In the genomic region with DNA sequence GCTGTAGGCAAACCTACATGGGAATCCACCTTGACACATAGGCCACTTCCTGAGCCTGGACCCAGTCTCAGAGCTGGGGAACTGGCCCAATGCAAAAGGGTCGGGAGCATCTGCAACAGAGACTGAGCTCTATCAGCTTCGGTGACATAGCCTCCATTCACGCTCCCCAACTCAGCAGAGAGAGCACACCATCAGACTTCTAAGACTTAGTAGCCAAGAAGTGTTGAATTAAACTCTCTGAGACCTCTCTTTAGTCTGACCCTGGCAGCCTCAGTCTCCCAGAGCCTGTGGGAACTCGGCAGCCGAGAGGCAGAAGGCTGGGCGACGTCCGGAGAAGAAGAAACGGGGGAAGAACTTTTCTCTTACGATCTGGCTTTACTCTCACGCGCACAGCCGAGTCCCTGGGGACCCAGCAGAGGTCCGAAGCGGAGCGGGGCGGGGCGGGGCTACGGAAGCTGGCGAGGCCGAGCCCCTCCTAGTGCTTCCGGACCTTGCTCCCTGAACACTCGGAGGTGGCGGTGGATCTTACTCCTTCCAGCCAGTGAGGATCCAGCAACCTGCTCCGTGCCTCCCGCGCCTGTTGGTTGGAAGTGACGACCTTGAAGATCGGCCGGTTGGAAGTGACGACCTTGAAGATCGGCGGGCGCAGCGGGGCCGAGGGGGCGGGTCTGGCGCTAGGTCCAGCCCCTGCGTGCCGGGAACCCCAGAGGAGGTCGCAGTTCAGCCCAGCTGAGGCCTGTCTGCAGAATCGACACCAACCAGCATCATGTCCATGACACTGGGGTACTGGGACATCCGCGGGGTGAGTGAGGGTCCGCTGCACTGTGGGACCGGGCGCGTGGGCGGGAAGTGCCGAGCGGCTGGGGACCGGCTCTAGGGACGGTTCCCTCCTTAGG, we compare ENCODE assay signal across 8 cellular contexts. TPM values are rescaled to one million over a fixed set of nuclear protein-coding genes. Genes with fewer than 3 reads are reported as not detected.
DNase-seq lines count a peak whose midpoint lies in the region; ATAC-seq lines count a peak whose summit lies in the region.

Gene GSTM4, plus strand, starts transcription at position 476 of the 896 bp plus-strand sequence. Its CDS starts 291 bp downstream, at position 767.

- peaks cover 4% of the 10 kb centered on the region for H3K27me3 Mint-ChIP-seq in activated T-helper 17 cell treated with anti-CD3 and anti-CD28 coated beads, Interleukin-2, amount 50 U/mL, for 72 hours
- H3K27me3 Mint-ChIP-seq in naive thymus-derived CD8-positive, alpha-beta T cell = peaks cover 0 to 10% (median 0%) of the 10 kb centered on the region in 5 donors

- POLR2A ChIA-PET in naive thymus-derived CD8-positive, alpha-beta T cell (lab: Charles Lee) = interaction anchor here (0.7 to 1.7 kb wide), 4 partner anchors 15 to 555 kb away, joined by 3 to 4 read pairs (median 4); partner anchors contain the start of gene GNAI3

- peak within 1 kb of the TSS; percentile 91 for H3K27ac Mint-ChIP-seq in activated T-helper 17 cell treated with anti-CD3 and anti-CD28 coated beads, Interleukin-2, amount 50 U/mL, for 72 hours
- H3K27ac Mint-ChIP-seq in naive thymus-derived CD8-positive, alpha-beta T cell = peak within 1 kb of the TSS; percentile 76 to 96 (median 90)

- DNase-seq in COR-L47 (lab: John Stamatoyannopoulos, UW) = peak; percentile 30
- DNase-seq in RKO (ENCODE audit: low spot score) = peak; percentile 74
- DNase-seq in fibroblast of peridontal ligament (ENCODE audit: extremely low read depth) = peak; percentile 76
- peak in 8 of 10 donors; percentile 24 to 63 (median 54) for DNase-seq in naive thymus-derived CD8-positive, alpha-beta T cell
- peak; percentile 19 to 59 (median 38) for DNase-seq in stimulated activated naive CD4-positive, alpha-beta T cell (lab: John Stamatoyannopoulos, UW)

- peaks cover 5% of the 10 kb centered on the region for H3K4me1 Mint-ChIP-seq in activated T-helper 17 cell treated with anti-CD3 and anti-CD28 coated beads, Interleukin-2, amount 50 U/mL, for 72 hours
- H3K4me1 Mint-ChIP-seq in naive thymus-derived CD8-positive, alpha-beta T cell = peaks cover 11 to 41% (median 31%) of the 10 kb centered on the region in 4 donors

- no peaks in the 10 kb centered on the region for H3K9me3 Mint-ChIP-seq in activated T-helper 17 cell treated with anti-CD3 and anti-CD28 coated beads, Interleukin-2, amount 50 U/mL, for 72 hours
- no peaks in the 10 kb centered on the region for H3K9me3 Mint-ChIP-seq in naive thymus-derived CD8-positive, alpha-beta T cell

- H3K36me3 Mint-ChIP-seq in activated T-helper 17 cell treated with anti-CD3 and anti-CD28 coated beads, Interleukin-2, amount 50 U/mL, for 72 hours (ENCODE audit: low read depth) = no peaks in the 10 kb centered on the region
- H3K36me3 Mint-ChIP-seq in naive thymus-derived CD8-positive, alpha-beta T cell = peaks cover 0 to 15% (median 0%) of the 10 kb centered on the region in 3 donors

- peak within 1 kb of the TSS; percentile 91 for H3K4me3 Mint-ChIP-seq in activated T-helper 17 cell treated with anti-CD3 and anti-CD28 coated beads, Interleukin-2, amount 50 U/mL, for 72 hours
- H3K4me3 Mint-ChIP-seq in naive thymus-derived CD8-positive, alpha-beta T cell = peak within 1 kb of the TSS; percentile 88 to 97 (median 93)

- peak; percentile 94 for ATAC-seq in GM19438 (IDR thresholded peaks at IDR 0.05; ENCODE audit: low read depth, unreplicated experiment)
- peak; percentile 91 for ATAC-seq in HG03571 (IDR thresholded peaks at IDR 0.05; ENCODE audit: unreplicated experiment)
- ATAC-seq in activated T-helper 17 cell treated with anti-CD3 and anti-CD28 coated beads, Interleukin-2, amount 50 U/mL, for 72 hours (replicated peaks) = peak; percentile 94
- ATAC-seq in naive thymus-derived CD8-positive, alpha-beta T cell = peak; percentile 84 to 90

RNA-seq across cellular contexts. Expression of gene GSTM4, which starts in this region (rescaled TPM):
- 10 to 100 TPM; 16.2 to 20.1 TPM for total RNA-seq in activated T-helper 17 cell treated with anti-CD3 and anti-CD28 coated beads, Interleukin-2, amount 50 U/mL, for 72 hours
- total RNA-seq in naive thymus-derived CD8-positive, alpha-beta T cell = 1 to 10 TPM; 2.5 to 3.8 TPM
- 10 to 100 TPM in 2 of 3 donors, 1 to 10 TPM in 1; 8.6 to 17.4 (median 17.3) TPM for polyA plus RNA-seq in naive thymus-derived CD8-positive, alpha-beta T cell

Comparison
In these comparisons a context has a peak if more than half of its experiments do, and no peak if none do; other contexts are left out.
1. Peak in every context shown above with its lines: DNase-seq and ATAC-seq.